Comparison of ENCODE assay signal across 8 cellular contexts in genomic region chr11:102345923-102346322, GRCh38. TPM values are rescaled to one million over a fixed set of nuclear protein-coding genes. Genes with fewer than 3 reads are reported as not detected.
DNase-seq lines count a peak whose midpoint lies in the region; ATAC-seq, FAIRE-seq and TF ChIP-seq lines count a peak whose summit lies in the region.

No MANE protein-coding gene starts in this region.

- ATAC-seq in HG02610 (IDR thresholded peaks at IDR 0.05; ENCODE audit: unreplicated experiment) = peak; percentile 41
- no peak for ATAC-seq in activated CD8-positive, alpha-beta T cell treated with anti-CD3 and anti-CD28 coated beads for 36 hours

- no peaks in the 10 kb centered on the region for H3K27me3 Mint-ChIP-seq in activated CD8-positive, alpha-beta T cell treated with anti-CD3 and anti-CD28 coated beads for 36 hours

- POLR2A ChIA-PET in activated CD8-positive, alpha-beta T cell treated with anti-CD3 and anti-CD28 coated beads for 36 hours (lab: Charles Lee) = interaction anchor here (2.5 kb wide), 1 partner anchor 28 kb away, joined by 6 read pairs; no protein-coding TSS in a partner anchor

- H3K4me1 ChIP-seq in skeletal muscle tissue (ENCODE audit: control insufficient read depth in 3 of 3, insufficient read depth in 3 of 3, low read length in 3 of 3) = peaks cover 11 to 21% (median 11%) of the 10 kb centered on the region in 3 donors
- H3K4me1 ChIP-seq in small intestine (ENCODE audit: control insufficient read depth in 2 of 2, insufficient read depth in 1 of 2, low read depth in 1 of 2, low read length in 1 of 2) = peaks cover 0 to 8% of the 10 kb centered on the region in 2 donors

- H3K27me3 ChIP-seq in skeletal muscle tissue (ENCODE audit: control insufficient read depth in 3 of 3, insufficient read depth in 3 of 3, low read length in 3 of 3) (no peaks in the 10 kb centered on the region), small intestine (ENCODE audit: control insufficient read depth in 2 of 2, insufficient read depth in 2 of 2, low read length in 2 of 2) (no peaks in the 10 kb centered on the region)

- intact Hi-C loops in activated CD8-positive, alpha-beta T cell treated with anti-CD3 and anti-CD28 coated beads for 36 hours (cut with micrococcal nuclease) = loop anchor here (5.0 kb wide), 1 partner anchor 106 kb away; the partner anchor contains the start of gene TMEM123

- H3K4me1 Mint-ChIP-seq in activated CD8-positive, alpha-beta T cell treated with anti-CD3 and anti-CD28 coated beads for 36 hours (ENCODE audit: low read depth) = peaks cover 35% of the 10 kb centered on the region

- CTCF ChIA-PET in activated CD8-positive, alpha-beta T cell treated with anti-CD3 and anti-CD28 coated beads for 36 hours (lab: Charles Lee) = interaction anchor here (1.9 to 10.4 kb wide), 4 partner anchors 28 to 267 kb away, joined by 8 to 204 read pairs (median 58); partner anchors contain the start of gene BIRC3

- peaks cover 20% of the 10 kb centered on the region for H3K36me3 Mint-ChIP-seq in activated CD8-positive, alpha-beta T cell treated with anti-CD3 and anti-CD28 coated beads for 36 hours (ENCODE audit: low read depth)

- H3K36me3 ChIP-seq in skeletal muscle tissue (ENCODE audit: control insufficient read depth in 3 of 3, insufficient read depth in 3 of 3, low read length in 3 of 3) (peaks cover 0 to 7% (median 4%) of the 10 kb centered on the region in 3 donors), small intestine (ENCODE audit: control insufficient read depth in 2 of 2, insufficient read depth in 2 of 2, low read length in 2 of 2) (peaks cover 0 to 7% of the 10 kb centered on the region in 2 donors)

- H3K9me3 ChIP-seq in skeletal muscle tissue (ENCODE audit: control insufficient read depth in 3 of 3, low read length in 3 of 3) (no peaks in the 10 kb centered on the region), small intestine (ENCODE audit: control insufficient read depth, low read depth) (no peaks in the 10 kb centered on the region)

- H3K4me3 ChIP-seq in skeletal muscle tissue (ENCODE audit: low read length in 3 of 3) = peak overlapping the region; percentile 70 to 94 (median 92)
- H3K4me3 ChIP-seq in small intestine (ENCODE audit: low read depth in 1 of 2, low read length in 2 of 2) = peak overlapping the region in 1 of 2 donors; percentile 72

- H3K4me3 Mint-ChIP-seq in activated CD8-positive, alpha-beta T cell treated with anti-CD3 and anti-CD28 coated beads for 36 hours = peak overlapping the region; percentile 90

- DNase-seq in AG08396 (ENCODE audit: low spot score) = peak; percentile 11
- DNase-seq in activated CD8-positive, alpha-beta T cell treated with anti-CD3 and anti-CD28 coated beads for 36 hours = no peak
- DNase-seq in globus pallidus (ENCODE audit: low spot score) = peak; percentile 24
- no peak for DNase-seq in NCI-H1436 treated with DMSO at 0.1 percent for 48 hours (lab: John Stamatoyannopoulos, UW)
- no peak for DNase-seq in small intestine
- no peak for DNase-seq in NCI-H2171 treated with DMSO at 0.1 percent for 48 hours (lab: John Stamatoyannopoulos, UW)

- peak overlapping the region; percentile 88 for H3K27ac ChIP-seq in skeletal muscle tissue (ENCODE audit: low read depth, low read length)
- H3K27ac ChIP-seq in small intestine (ENCODE audit: low read depth in 1 of 2, low read length in 1 of 2) = peak overlapping the region in 1 of 2 donors; percentile 85

- H3K9me3 Mint-ChIP-seq in activated CD8-positive, alpha-beta T cell treated with anti-CD3 and anti-CD28 coated beads for 36 hours = no peaks in the 10 kb centered on the region

- H3K27ac Mint-ChIP-seq in activated CD8-positive, alpha-beta T cell treated with anti-CD3 and anti-CD28 coated beads for 36 hours = peak overlapping the region; percentile 95

- FAIRE-seq in small intestine (lab: Jason Lieb, UNC) = no peak

- WGBS in small intestine, 3 donors = 16 to 33% (median 23%) methylated on average over 8 of the region's 8 CpGs

- H3K9ac ChIP-seq in skeletal muscle tissue (ENCODE audit: low read depth in 1 of 3, low read length in 3 of 3) = peak overlapping the region; percentile 75 to 92 (median 91)

- no peak for TF ChIP-seq CTCF in activated CD8-positive, alpha-beta T cell treated with anti-CD3 and anti-CD28 coated beads for 36 hours (IDR thresholded peaks at IDR 0.05)

RNA-seq across cellular contexts. Expression of gene BIRC2, which starts 1.1 kb away (rescaled TPM):
- total RNA-seq in activated CD8-positive, alpha-beta T cell treated with anti-CD3 and anti-CD28 coated beads for 36 hours = 10 to 100 TPM; 29.8 to 32.9 TPM
- total RNA-seq in skeletal muscle tissue = 56.9 TPM
- polyA plus RNA-seq in small intestine = 10 to 100 TPM; 22.1 to 38.5 (median 28.9) TPM

RNA-seq across cellular contexts. Expression of gene BIRC3, which starts 28.6 kb away (rescaled TPM):
- 100 to 1,000 TPM; 102 to 108 TPM for total RNA-seq in activated CD8-positive, alpha-beta T cell treated with anti-CD3 and anti-CD28 coated beads for 36 hours
- 1.6 TPM for total RNA-seq in skeletal muscle tissue
- polyA plus RNA-seq in small intestine = 10 to 100 TPM; 25.6 to 49.0 (median 32.4) TPM

Comparison
In these comparisons a context has a peak if more than half of its experiments do, and no peak if none do; other contexts are left out.
1. DNase-seq: peak in AG08396 (single experiment) and globus pallidus (single experiment); none in activated CD8-positive, alpha-beta T cell treated with anti-CD3 and anti-CD28 coated beads for 36 hours (single experiment), NCI-H1436 treated with DMSO at 0.1 percent for 48 hours (single experiment), small intestine (single experiment) and NCI-H2171 treated with DMSO at 0.1 percent for 48 hours (single experiment).
2. RNA of gene BIRC3, which starts 28.6 kb away (total RNA-seq): 102 to 108 TPM in activated CD8-positive, alpha-beta T cell treated with anti-CD3 and anti-CD28 coated beads for 36 hours; 1.6 TPM in skeletal muscle tissue (single experiment); every median in the first group is over 10 times any median in the second.